ENCODE assay signal across 1 cellular context in genomic region chr12:53344487-53344823, GRCh38.
TF ChIP-seq lines count a peak whose summit lies in the region.

No MANE protein-coding gene starts in this region.

TF ChIP-seq in endothelial cell of umbilical vein, 7 proteins besides CTCF, POLR2A, EP300 and RAD21:
- TF ChIP-seq GATA2 (IDR thresholded peaks at IDR 0.05; ENCODE audit: insufficient read depth, insufficient read length, low read depth, low read length) (no peak), JUN (IDR thresholded peaks at IDR 0.05; ENCODE audit: borderline replicate concordance, insufficient read depth, insufficient read length, low read depth) (no peak), FOS (IDR thresholded peaks at IDR 0.05; ENCODE audit: borderline replicate concordance, insufficient read depth, low read length) (no peak), EZH2 (IDR thresholded peaks at IDR 0.05; ENCODE audit: borderline replicate concordance, low read depth, low read length, severe bottlenecking) (no peak), MYC (IDR thresholded peaks at IDR 0.05; ENCODE audit: low read depth, low read length) (no peak), POLR2AphosphoS5 (IDR thresholded peaks at IDR 0.05; ENCODE audit: insufficient read depth, low read depth, low read length) (no peak), MAX (IDR thresholded peaks at IDR 0.05; ENCODE audit: insufficient read depth, insufficient read length) (no peak)
